Comparison of ENCODE assay signal across 8 cellular contexts in genomic region chr3:75434276-75434936, GRCh38.
DNase-seq lines count a peak whose midpoint lies in the region; ATAC-seq and TF ChIP-seq lines count a peak whose summit lies in the region.
"Not testable (repeated sequence)": the region's sequence is repeated elsewhere in the genome, so short reads cannot be mapped to it uniquely, and the experiment has no call there.

No MANE protein-coding gene starts in this region.

- peak overlapping the region; percentile 89 for H3K4me3 Mint-ChIP-seq in CD4-positive, alpha-beta T cell
- peak overlapping the region; percentile 93 to 94 for H3K4me3 Mint-ChIP-seq in stimulated activated naive CD8-positive, alpha-beta T cell treated with anti-CD3 and anti-CD28 coated beads, Interleukin-15, amount 100 ng/mL, for 72 hours

- TF ChIP-seq CTCF in CD4-positive, alpha-beta T cell (IDR thresholded peaks at IDR 0.05); Peyer's patch (IDR thresholded peaks at IDR 0.05); neural cell (IDR thresholded peaks at IDR 0.05; ENCODE audit: poor library complexity, severe bottlenecking): not testable (repeated sequence)

- not testable (repeated sequence) for H3K27me3 Mint-ChIP-seq in CD4-positive, alpha-beta T cell; stimulated activated naive CD8-positive, alpha-beta T cell treated with anti-CD3 and anti-CD28 coated beads, Interleukin-15, amount 100 ng/mL, for 72 hours

- not testable (repeated sequence) for H3K27ac ChIP-seq in CD4-positive, alpha-beta T cell (ENCODE audit: low read depth, low read length); neural cell (ENCODE audit: low read length)
- peak overlapping the region; percentile 87 to 94 (median 92) for H3K27ac ChIP-seq in Peyer's patch
- H3K27ac ChIP-seq in cingulate gyrus (ENCODE audit: low read depth, low read length), result peak overlapping the region; percentile 47

- not testable (repeated sequence) for H3K36me3 ChIP-seq in Peyer's patch; neural cell (ENCODE audit: insufficient read depth, low read length)

- peak overlapping the region; percentile 84 to 94 (median 84) for H3K4me3 ChIP-seq in Peyer's patch
- H3K4me3 ChIP-seq in neural cell (ENCODE audit: low read length), result peak overlapping the region; percentile 70

- H3K4me2 ChIP-seq in neural cell (ENCODE audit: low read length), result not testable (repeated sequence)

- peaks cover 31% of the 10 kb centered on the region for H3K4me1 Mint-ChIP-seq in CD4-positive, alpha-beta T cell (ENCODE audit: low read depth)
- H3K4me1 Mint-ChIP-seq in stimulated activated naive CD8-positive, alpha-beta T cell treated with anti-CD3 and anti-CD28 coated beads, Interleukin-15, amount 100 ng/mL, for 72 hours, result peaks cover 14% of the 10 kb centered on the region

- H3K9ac ChIP-seq in neural cell (ENCODE audit: low read length), result peak overlapping the region; percentile 30

- not testable (repeated sequence) for H3K9me3 Mint-ChIP-seq in CD4-positive, alpha-beta T cell; stimulated activated naive CD8-positive, alpha-beta T cell treated with anti-CD3 and anti-CD28 coated beads, Interleukin-15, amount 100 ng/mL, for 72 hours

- not testable (repeated sequence) for TF ChIP-seq EP300 in neural cell (conservative IDR thresholded peaks at IDR 0.05; ENCODE audit: poor library complexity, severe bottlenecking)

- TF ChIP-seq POLR2A in Peyer's patch (IDR thresholded peaks at IDR 0.05), result not testable (repeated sequence)

- H3F3A ChIP-seq in neural cell (ENCODE audit: insufficient read depth, low read length, poor library complexity, severe bottlenecking), result not testable (repeated sequence)

- peak overlapping the region; percentile 97 for H3K27ac Mint-ChIP-seq in CD4-positive, alpha-beta T cell
- H3K27ac Mint-ChIP-seq in stimulated activated naive CD8-positive, alpha-beta T cell treated with anti-CD3 and anti-CD28 coated beads, Interleukin-15, amount 100 ng/mL, for 72 hours, result peak overlapping the region; percentile 84 to 89

- peaks cover 0 to 14% (median 0%) of the 10 kb centered on the region in 4 donors for H3K4me1 ChIP-seq in Peyer's patch

- not testable (repeated sequence) for TF ChIP-seq RAD21 in neural cell (conservative IDR thresholded peaks at IDR 0.05)

- H3K9me2 ChIP-seq in neural cell (ENCODE audit: insufficient read depth, low read length), result not testable (repeated sequence)

- H2AFZ ChIP-seq in neural cell (ENCODE audit: low read depth, low read length), result not testable (repeated sequence)

- H3K36me3 Mint-ChIP-seq in CD4-positive, alpha-beta T cell (ENCODE audit: low read depth), result not testable (repeated sequence)

- not testable (repeated sequence) for H4K20me1 ChIP-seq in neural cell (ENCODE audit: insufficient read depth)

- peak in 3 of 10 experiments; percentile 4 to 21 (median 11) for DNase-seq in CD4-positive, alpha-beta T cell
- DNase-seq in HT-29 (ENCODE audit: low spot score) (peak; percentile 7), Peyer's patch (peak; percentile 31 to 57 (median 50)), hepatic stellate cell (ENCODE audit: low spot score) (peak; percentile 34)
- DNase-seq in activated CD8-positive, alpha-beta memory T cell treated with anti-CD3 and anti-CD28 coated beads, Interleukin-2, amount 50 U/mL, for 48 hours, result peak; percentile 62
- peak in 1 of 2 donors; percentile 28 for DNase-seq in stimulated activated naive CD8-positive, alpha-beta T cell treated with anti-CD3 and anti-CD28 coated beads, Interleukin-15, amount 100 ng/mL, for 72 hours

- not testable (repeated sequence) for H3K27me3 ChIP-seq in CD4-positive, alpha-beta T cell (ENCODE audit: control insufficient read depth, insufficient read depth, low read length); Peyer's patch; neural cell (ENCODE audit: insufficient read depth, low read depth, low read length)

- not testable (repeated sequence) for H3K79me2 ChIP-seq in neural cell (replicated peaks; ENCODE audit: insufficient read depth, low read length)

- CTCF ChIA-PET in CD4-positive, alpha-beta T cell (lab: Charles Lee), result not testable (repeated sequence)

- intact Hi-C loops in CD4-positive, alpha-beta T cell (cut with DNase I, micrococcal nuclease), result not testable (repeated sequence)

- H3K9me3 ChIP-seq in CD4-positive, alpha-beta T cell (ENCODE audit: control insufficient read depth, low read length); Peyer's patch; neural cell (ENCODE audit: low read length): not testable (repeated sequence)

- POLR2A ChIA-PET in CD4-positive, alpha-beta T cell (lab: Charles Lee), result not testable (repeated sequence)

- not testable (repeated sequence) for ATAC-seq in CD4-positive, alpha-beta T cell (ENCODE audit: poor library complexity); stimulated activated naive CD8-positive, alpha-beta T cell treated with anti-CD3 and anti-CD28 coated beads, Interleukin-15, amount 100 ng/mL, for 72 hours

TF ChIP-seq in neural cell, 6 proteins besides CTCF, POLR2A, EP300 and RAD21:
- TF ChIP-seq MXI1 (conservative IDR thresholded peaks at IDR 0.05; ENCODE audit: poor library complexity, severe bottlenecking), result peak; percentile 44
